9 cellular contexts compared by ENCODE assay signal in the genomic region with DNA sequence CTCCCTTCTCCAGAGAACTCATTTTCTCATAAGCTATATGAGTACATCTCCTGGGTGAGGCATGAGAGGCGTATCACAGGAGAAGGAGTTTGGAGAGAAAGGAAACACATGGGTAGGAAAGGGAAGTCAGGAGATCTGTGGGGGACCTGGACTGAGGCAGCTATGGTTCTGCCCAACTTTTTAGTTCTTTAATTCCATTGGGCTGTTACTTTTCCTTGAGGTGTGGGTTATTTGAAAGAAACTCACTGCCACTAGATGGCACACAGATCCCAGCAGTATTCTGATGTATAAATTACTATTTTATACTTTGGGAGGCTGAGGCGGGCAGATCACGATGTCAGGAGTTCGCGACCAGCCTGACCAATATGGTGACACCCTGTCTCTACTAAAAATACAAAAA.
A peak's percentile ranks its signal among the peaks of the same experiment; 100 is the strongest.
DNase-seq lines count a peak whose midpoint lies in the region; ATAC-seq and TF ChIP-seq lines count a peak whose summit lies in the region.
"Had no signal": no experiment of that assay in that cellular context is flagged by ENCODE, and none has a peak within 500 bp of the region (broad histone marks: within the 10 kb centered on the region; RNA-seq: fewer than 3 reads in every experiment).

No MANE protein-coding gene starts in this region.

- 0 out of 2 replicates have a peak, but pooled peaks cover 5% of the 10 kb centered on the region for H4K20me1 ChIP-seq in OCI-LY7 (ENCODE audit: insufficient read depth, low read length)

- peaks cover 7% of the 10 kb centered on the region; the same call in 1 of the 2 replicates for H3K79me2 ChIP-seq in OCI-LY7 (ENCODE audit: insufficient read depth, low read depth, low read length)

- H3K27ac ChIP-seq in OCI-LY7 (ENCODE audit: low read depth, low read length, poor library complexity, severe bottlenecking), result no peak overlapping the region
- H3K27ac ChIP-seq in dorsolateral prefrontal cortex, result no peak overlapping the region

- H3K36me3 ChIP-seq in OCI-LY7 (ENCODE audit: insufficient read depth, low read length), result peaks cover 7% of the 10 kb centered on the region; the same call in 1 of the 2 replicates

- no peaks in the 10 kb centered on the region for H3K9me3 ChIP-seq in OCI-LY7 (ENCODE audit: low read length)

- H3K27me3 ChIP-seq in dorsolateral prefrontal cortex, result no peaks in the 10 kb centered on the region

- TF ChIP-seq CTCF in OCI-LY7 (conservative IDR thresholded peaks at IDR 0.05; ENCODE audit: low read length) (peak; percentile 77), dorsolateral prefrontal cortex (IDR thresholded peaks at IDR 0.05 in 54 of 56, conservative IDR thresholded peaks at IDR 0.05 in 2 of 56; ENCODE audit: low read depth in 1 of 56, partially characterized antibody in 56 of 56) (peak in 48 of 56 donors; percentile 11 to 63 (median 34)), omental fat pad (IDR thresholded peaks at IDR 0.05) (no peak)

- CTCF ChIA-PET in OCI-LY7 (lab: Charles Lee; ENCODE audit: unreplicated experiment), result interaction anchor here (0.9 to 1.5 kb wide), 2 partner anchors 10 to 31 kb away, joined by 4 to 5 read pairs; no protein-coding TSS in a partner anchor

- no peaks in the 10 kb centered on the region for H3K9me2 ChIP-seq in OCI-LY7 (ENCODE audit: insufficient read depth, low read length)

- peak; percentile 19 for DNase-seq in DMS53 (lab: John Stamatoyannopoulos, UW)
- no peak for DNase-seq in DMS53 treated with DMSO at 0.1 percent for 48 hours (lab: John Stamatoyannopoulos, UW; ENCODE audit: unreplicated experiment)
- peak; percentile 52 for DNase-seq in OCI-LY7 (ENCODE audit: low spot score)
- DNase-seq in dorsolateral prefrontal cortex, result no peak
- DNase-seq in renal cortical epithelial cell (ENCODE audit: low read depth), result peak; percentile 65
- no peak for DNase-seq in iPS-NIHi11 (ENCODE audit: low spot score)
- no peak for DNase-seq in omental fat pad (ENCODE audit: low spot score)
- DNase-seq: activated naive CD4-positive, alpha-beta T cell treated with anti-CD3 and anti-CD28 coated beads for 36 hours had no signal

- POLR2A ChIA-PET in OCI-LY7 (lab: Charles Lee), result interaction anchor here (0.6 to 1.5 kb wide), 4 partner anchors 9 to 368 kb away, joined by 3 to 7 read pairs (median 4); no protein-coding TSS in a partner anchor

- H3K4me1 ChIP-seq in OCI-LY7 (ENCODE audit: insufficient read depth, low read length, poor library complexity, severe bottlenecking), result no peaks in the 10 kb centered on the region

- no peak overlapping the region for H2AFZ ChIP-seq in OCI-LY7 (ENCODE audit: low read length)

- H3K4me3 ChIP-seq in OCI-LY7 (ENCODE audit: low read depth, low read length, poor library complexity, severe bottlenecking), result no peak overlapping the region
- no peak overlapping the region for H3K4me3 ChIP-seq in dorsolateral prefrontal cortex

- ATAC-seq in GM21723 (IDR thresholded peaks at IDR 0.05; ENCODE audit: unreplicated experiment), result no peak
- no peak for ATAC-seq in omental fat pad (ENCODE audit: low FRiP score)

- no peak overlapping the region for H3K4me2 ChIP-seq in OCI-LY7 (ENCODE audit: low read length)

- no TSS peak for BruUV-seq in OCI-LY7 (replicated peaks; lab: Mats Ljungman, UMichigan)

- intact Hi-C loops in OCI-LY7 (cut with micrococcal nuclease; ENCODE audit: unreplicated experiment) (loop anchor here (1.0 to 5.0 kb wide), 3 partner anchors 59 to 216 kb away; no protein-coding TSS in a partner anchor), dorsolateral prefrontal cortex (cut with DNase I) (no loop called here)

Comparison
In these comparisons a context has a peak if more than half of its experiments do, and no peak if none do; other contexts are left out.
1. DNase-seq: peak in DMS53 (single experiment), OCI-LY7 (single experiment) and renal cortical epithelial cell (single experiment); none in DMS53 treated with DMSO at 0.1 percent for 48 hours (single experiment), dorsolateral prefrontal cortex (0 of 10), iPS-NIHi11 (single experiment) and omental fat pad (single experiment).
2. CTCF ChIP-seq: peak in OCI-LY7 (single experiment) and dorsolateral prefrontal cortex (48 of 56); none in omental fat pad (0 of 3).